1 cellular context compared by ENCODE assay signal in genomic region chr6:134195164-134195906, GRCh38.
TF ChIP-seq lines count a peak whose summit lies in the region.

No MANE protein-coding gene starts in this region.

TF ChIP-seq in GM23338, 12 proteins besides CTCF, POLR2A, EP300 and RAD21 (continued from another document):
- TF ChIP-seq ZNF462 (CRISPR knock-in tag; IDR thresholded peaks at IDR 0.05) = no peak
- TF ChIP-seq EZH2 (IDR thresholded peaks at IDR 0.05; ENCODE audit: low read depth, unreplicated experiment) = no peak
